8 cellular contexts compared by ENCODE assay signal in the genomic region with DNA sequence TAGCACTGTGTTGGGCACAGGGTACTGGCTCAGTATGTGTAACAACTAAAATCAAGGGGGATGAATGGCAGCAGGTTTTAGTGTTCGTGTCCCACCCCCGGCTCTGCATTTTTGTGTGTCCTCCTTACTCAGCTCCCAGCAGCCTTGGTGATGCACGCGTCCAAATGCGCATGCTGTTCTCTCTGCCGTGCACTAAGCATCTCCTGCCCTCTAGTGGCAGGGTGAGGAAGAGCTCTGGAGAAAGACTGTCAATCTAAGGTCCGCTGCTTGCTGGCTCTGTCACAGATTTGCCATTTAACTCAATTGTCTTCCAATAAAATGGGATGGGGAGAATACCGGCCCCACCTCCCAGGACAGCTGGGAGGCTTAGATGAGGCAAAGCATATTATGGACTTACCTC.
DNase-seq lines count a peak whose midpoint lies in the region; ATAC-seq and TF ChIP-seq lines count a peak whose summit lies in the region.

No MANE protein-coding gene starts in this region.

- ATAC-seq in DND-41 (ENCODE audit: insufficient read depth, low read depth) (no peak; the same call in 2 of the 3 replicates), GM19395 (IDR thresholded peaks at IDR 0.05; ENCODE audit: unreplicated experiment) (no peak)

- H3K9ac ChIP-seq in DND-41 (ENCODE audit: low read depth, low read length) = no peak overlapping the region

- H3K36me3 ChIP-seq in DND-41 (ENCODE audit: insufficient read depth, low read length) = no peaks in the 10 kb centered on the region

- no peaks in the 10 kb centered on the region for H3K79me2 ChIP-seq in DND-41 (ENCODE audit: insufficient read depth, low read length)

- H3K4me3 ChIP-seq in DND-41 (ENCODE audit: low read depth in 1 of 2, low read length in 2 of 2) = no peak overlapping the region

- H3K4me2 ChIP-seq in DND-41 (ENCODE audit: insufficient read depth, low read length) = no peak overlapping the region

- no peak overlapping the region for H3K4me3 Mint-ChIP-seq in HFFc6
- no peak overlapping the region for H3K4me3 Mint-ChIP-seq in mesothelial cell of epicardium

- no peak overlapping the region for H3K27ac Mint-ChIP-seq in HFFc6
- no peak overlapping the region for H3K27ac Mint-ChIP-seq in mesothelial cell of epicardium

- peaks cover 20% of the 10 kb centered on the region for H3K27me3 Mint-ChIP-seq in HFFc6 (ENCODE audit: insufficient read depth)
- peaks cover 31% of the 10 kb centered on the region for H3K27me3 Mint-ChIP-seq in mesothelial cell of epicardium (ENCODE audit: low read depth)

- H3K36me3 Mint-ChIP-seq in HFFc6 (ENCODE audit: low read depth) = no peaks in the 10 kb centered on the region
- no peaks in the 10 kb centered on the region for H3K36me3 Mint-ChIP-seq in mesothelial cell of epicardium

- H3K4me1 Mint-ChIP-seq in HFFc6 (ENCODE audit: low read depth) (no peaks in the 10 kb centered on the region), mesothelial cell of epicardium (no peaks in the 10 kb centered on the region)

- no peaks in the 10 kb centered on the region for H3K4me1 ChIP-seq in DND-41 (ENCODE audit: insufficient read depth, low read length)

- TF ChIP-seq CTCF in DND-41 (IDR thresholded peaks at IDR 0.05; ENCODE audit: borderline replicate concordance, extremely low read depth, low read length, poor library complexity, severe bottlenecking) = peak; percentile 79
- TF ChIP-seq CTCF in HFFc6 (IDR thresholded peaks at IDR 0.05) = peak; percentile 83
- peak; percentile 39 for TF ChIP-seq CTCF in mesothelial cell of epicardium (IDR thresholded peaks at IDR 0.05; ENCODE audit: unreplicated experiment)

- H3K9me3 Mint-ChIP-seq in HFFc6 (no peaks in the 10 kb centered on the region; the same call in 1 of the 2 replicates), mesothelial cell of epicardium (no peaks in the 10 kb centered on the region)

- no peak overlapping the region for H2AFZ ChIP-seq in DND-41 (ENCODE audit: low read depth, low read length)

- DNase-seq in DND-41 = peak; percentile 29
- peak; percentile 17 for DNase-seq in HFFc6
- DNase-seq in amniotic epithelial cell (ENCODE audit: low read depth) = peak; percentile 7
- no peak for DNase-seq in mesothelial cell of epicardium (ENCODE audit: low spot score in 2 of 2, unreplicated experiment in 2 of 2)
- DNase-seq in HK-2 (ENCODE audit: unreplicated experiment) = no peak
- no peak for DNase-seq in HPDE6-E6E7 (ENCODE audit: extremely low spot score)
- DNase-seq in NCI-H1048 (lab: John Stamatoyannopoulos, UW) = no peak

- no peak overlapping the region for H3K27ac ChIP-seq in DND-41 (ENCODE audit: low read length)

- H3K27me3 ChIP-seq in DND-41 (ENCODE audit: insufficient read depth, low read length, poor library complexity) = no peaks in the 10 kb centered on the region

- no peaks in the 10 kb centered on the region for H3K9me3 ChIP-seq in DND-41 (ENCODE audit: insufficient read depth, low read length, severe bottlenecking)

- peaks cover 16% of the 10 kb centered on the region; the same call in 1 of the 2 replicates for H4K20me1 ChIP-seq in DND-41 (ENCODE audit: insufficient read depth, low read length)

Comparison
In these comparisons a context has a peak if more than half of its experiments do, and no peak if none do; other contexts are left out.
1. DNase-seq: peak in DND-41 (single experiment), HFFc6 (single experiment) and amniotic epithelial cell (single experiment); none in mesothelial cell of epicardium (0 of 2), HK-2 (single experiment), HPDE6-E6E7 (single experiment) and NCI-H1048 (single experiment).
2. Peak in every context shown above with its lines, with median percentiles within 50 percentile points of each other: CTCF ChIP-seq.